Comparison of ENCODE assay signal across 21 cellular contexts in genomic region chr12:100114574-100114973, GRCh38. TPM values are rescaled to one million over a fixed set of nuclear protein-coding genes. Genes with fewer than 3 reads are reported as not detected.
DNase-seq lines count a peak whose midpoint lies in the region; ATAC-seq and TF ChIP-seq lines count a peak whose summit lies in the region.
"Had no signal": no experiment of that assay in that cellular context is flagged by ENCODE, and none has a peak within 500 bp of the region (broad histone marks: within the 10 kb centered on the region; RNA-seq: fewer than 3 reads in every experiment).

No MANE protein-coding gene starts in this region.

- TF ChIP-seq CTCF in colonic mucosa (IDR thresholded peaks at IDR 0.05): no peak

- H3K36me3 ChIP-seq in colonic mucosa: no peaks in the 10 kb centered on the region
- H3K36me3 ChIP-seq: left ventricle myocardium inferior, WERI-Rb-1 had no signal

- peak; percentile 59 for DNase-seq in EH (ENCODE audit: low read depth)
- peak; percentile 11 for DNase-seq in M059J (ENCODE audit: low read depth)
- DNase-seq in fibroblast of peridontal ligament (ENCODE audit: extremely low read depth): peak; percentile 52
- DNase-seq in Right ventricle myocardium superior: no peak
- no peak for DNase-seq in C1 segment of cervical spinal cord (lab: John Stamatoyannopoulos, UW)
- DNase-seq in colonic mucosa: no peak
- DNase-seq: activated CD8-positive, alpha-beta T cell treated with anti-CD3 and anti-CD28 coated beads for 36 hours; DMS 273 treated with DMSO at 0.1 percent for 48 hours; effector CD8-positive, alpha-beta T cell; foreskin melanocyte; HFFc6; Karpas-422; left ventricle myocardium inferior; NCI-H1105 treated with DMSO at 0.1 percent for 48 hours; NCI-H82; stimulated activated CD4-positive, alpha-beta T cell treated with anti-CD3 and anti-CD28 coated beads, Interleukin-2, amount 100 ng/mL, for 48 hours; T-helper 1 cell; WERI-Rb-1 had no signal

- no peaks in the 10 kb centered on the region for H3K27me3 ChIP-seq in colonic mucosa

- H3K9ac ChIP-seq in colonic mucosa (ENCODE audit: low read depth in 2 of 2, low read length in 2 of 2): no peak overlapping the region

- no peak overlapping the region for H3K27ac ChIP-seq in colonic mucosa
- H3K27ac ChIP-seq: left ventricle myocardium inferior, RWPE1, WERI-Rb-1 had no signal

- intact Hi-C loops in Right ventricle myocardium superior (cut with DNase I): no loop called here
- intact Hi-C loops in colonic mucosa (cut with DNase I): no loop called here

- no peaks in the 10 kb centered on the region for H3K4me1 ChIP-seq in colonic mucosa

- H3K9me3 ChIP-seq in colonic mucosa: no peaks in the 10 kb centered on the region
- H3K9me3 ChIP-seq: left ventricle myocardium inferior had no signal

- peak; percentile 50 for ATAC-seq in GM21390 (IDR thresholded peaks at IDR 0.05; ENCODE audit: unreplicated experiment)
- ATAC-seq in Right ventricle myocardium superior (ENCODE audit: poor library complexity): no peak
- no peak for ATAC-seq in HG02588 (IDR thresholded peaks at IDR 0.05; ENCODE audit: unreplicated experiment)
- ATAC-seq: activated CD8-positive, alpha-beta T cell treated with anti-CD3 and anti-CD28 coated beads for 36 hours had no signal

- H3K4me3 ChIP-seq in colonic mucosa: no peak overlapping the region
- H3K4me3 ChIP-seq: left ventricle myocardium inferior had no signal

RNA-seq across cellular contexts. Expression of gene BLTP3B, which starts 28.1 kb away (rescaled TPM):
- 18.5 and 25.1 TPM in 2 replicates for total RNA-seq in M059J (2014; rRNA removed; shearing (Covaris generic))
- total RNA-seq in Right ventricle myocardium superior (9.3 TPM), colonic mucosa (10 to 100 TPM; 20.2 to 23.8 TPM)

Comparison
In these comparisons a context has a peak if more than half of its experiments do, and no peak if none do; other contexts are left out.
1. DNase-seq: peak in EH (single experiment), M059J (single experiment) and fibroblast of peridontal ligament (single experiment); none in Right ventricle myocardium superior (single experiment), C1 segment of cervical spinal cord (0 of 14) and colonic mucosa (single experiment).